ENCODE assay signal across 27 cellular contexts in the genomic region with DNA sequence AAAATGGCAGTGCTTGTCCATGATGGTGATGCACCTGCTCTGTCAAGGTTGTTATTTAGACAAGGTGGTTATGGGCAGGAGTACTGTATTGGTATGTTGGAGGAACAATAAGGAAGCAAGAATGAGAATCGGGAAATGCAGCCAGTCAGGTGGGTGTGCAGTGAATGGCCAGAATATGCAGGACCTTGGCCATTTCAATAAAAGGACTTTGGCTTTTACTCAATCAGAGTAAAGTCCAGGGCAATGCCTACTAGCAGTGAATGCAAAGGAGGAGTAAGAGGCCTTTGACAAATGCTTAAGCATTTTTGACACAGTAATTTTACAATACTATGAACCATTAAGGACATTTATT. TPM values are rescaled to one million over a fixed set of nuclear protein-coding genes. Genes with fewer than 3 reads are reported as not detected.
DNase-seq lines count a peak whose midpoint lies in the region; ATAC-seq, FAIRE-seq and TF ChIP-seq lines count a peak whose summit lies in the region.
"Had no signal": no experiment of that assay in that cellular context is flagged by ENCODE, and none has a peak within 500 bp of the region (broad histone marks: within the 10 kb centered on the region; RNA-seq: fewer than 3 reads in every experiment).

No MANE protein-coding gene starts in this region.

- peaks cover 19% of the 10 kb centered on the region for H3K36me3 Mint-ChIP-seq in Caco-2 (ENCODE audit: insufficient read depth, unreplicated experiment)
- H3K36me3 Mint-ChIP-seq in CD8-positive, alpha-beta T cell, result peaks cover 3% of the 10 kb centered on the region
- H3K36me3 Mint-ChIP-seq: CD4-positive, CD25-positive, alpha-beta regulatory T cell; IgD-negative memory B cell had no signal

- intact Hi-C loops in Caco-2 (cut with micrococcal nuclease; ENCODE audit: unreplicated experiment), result loop anchor here (5.0 to 10.0 kb wide), 2 partner anchors 112 to 205 kb away; partner anchors contain the start of gene EXO1
- intact Hi-C loops in transverse colon (cut with DNase I; ENCODE audit: low total_unique reads), result no loop called here
- intact Hi-C loops in CD8-positive, alpha-beta T cell (cut with DNase I, micrococcal nuclease), result loop anchor here in 1 of 2 experiments (5.0 to 10.0 kb wide), 4 partner anchors 35 to 1612 kb away; partner anchors contain the start of genes CEP170 and SDCCAG8

- POLR2A ChIA-PET in Caco-2 (lab: Charles Lee), result no interaction called here
- POLR2A ChIA-PET in CD8-positive, alpha-beta T cell (lab: Charles Lee), result interaction anchor here (0.8 kb wide), 1 partner anchor 17 kb away, joined by 3 read pairs; no protein-coding TSS in a partner anchor

- no peaks in the 10 kb centered on the region for H3K27me3 ChIP-seq in Caco-2 (replicated peaks; ENCODE audit: control insufficient read depth, insufficient read depth, low read length)
- no peaks in the 10 kb centered on the region for H3K27me3 ChIP-seq in liver (ENCODE audit: control insufficient read depth in 4 of 4, insufficient read depth in 4 of 4, low read length in 3 of 4)
- H3K27me3 ChIP-seq in transverse colon, result no peaks in the 10 kb centered on the region
- H3K27me3 ChIP-seq in CD8-positive, alpha-beta T cell (ENCODE audit: insufficient read depth, low read length), result no peaks in the 10 kb centered on the region
- no peaks in the 10 kb centered on the region for H3K27me3 ChIP-seq in foreskin keratinocyte

- H3K9me3 ChIP-seq in Caco-2 (peaks cover 21% of the 10 kb centered on the region), liver (ENCODE audit: control insufficient read depth in 4 of 4, low read length in 3 of 4) (no peaks in the 10 kb centered on the region), transverse colon (no peaks in the 10 kb centered on the region)
- no peaks in the 10 kb centered on the region for H3K9me3 ChIP-seq in CD8-positive, alpha-beta T cell (ENCODE audit: low read length)

- 31% methylated on average over 1 of the region's 1 CpG for WGBS in liver
- 81 to 88% methylated on average over 1 of the region's 1 CpG for WGBS in transverse colon (ENCODE audit: low coverage in 1 of 2), 2 donors

- H3K9me3 Mint-ChIP-seq in Caco-2 (ENCODE audit: unreplicated experiment), result peaks cover 15% of the 10 kb centered on the region
- peaks cover 6% of the 10 kb centered on the region for H3K9me3 Mint-ChIP-seq in CD8-positive, alpha-beta T cell

- in situ Hi-C loops in transverse colon (cut with MboI; ENCODE audit: low pct_ligation_motif_present in 1 of 4, low pct_unique_long_range_greater_than_20kb in 1 of 4, low sequenced_read_pairs in 3 of 4), result loop anchor here in 1 of 4 donors (25.0 kb wide), 1 partner anchor 105 kb away; the partner anchor contains the start of gene KMO

- no peaks in the 10 kb centered on the region for H3K36me3 ChIP-seq in Caco-2 (ENCODE audit: control insufficient read depth, insufficient read depth, low read length)
- no peaks in the 10 kb centered on the region for H3K36me3 ChIP-seq in liver (ENCODE audit: control insufficient read depth in 4 of 4, insufficient read depth in 3 of 4, low read depth in 1 of 4, low read length in 3 of 4)
- H3K36me3 ChIP-seq in transverse colon, result no peaks in the 10 kb centered on the region
- no peaks in the 10 kb centered on the region for H3K36me3 ChIP-seq in CD8-positive, alpha-beta T cell (ENCODE audit: insufficient read depth, low read length)

- H3K27ac ChIP-seq in liver (ENCODE audit: low read depth in 1 of 2, low read length in 2 of 2) (peak overlapping the region in 1 of 2 donors; percentile 36), transverse colon (peak overlapping the region in 1 of 4 donors; percentile 88), foreskin keratinocyte (no peak overlapping the region)
- no peak overlapping the region for H3K27ac ChIP-seq in CD8-positive, alpha-beta T cell (ENCODE audit: low read depth, low read length)

- H3K27me3 Mint-ChIP-seq in Caco-2 (ENCODE audit: insufficient read depth, unreplicated experiment), result no peaks in the 10 kb centered on the region
- no peaks in the 10 kb centered on the region for H3K27me3 Mint-ChIP-seq in CD8-positive, alpha-beta T cell (ENCODE audit: low read depth)
- H3K27me3 Mint-ChIP-seq: CD4-positive, CD25-positive, alpha-beta regulatory T cell; IgD-negative memory B cell had no signal

- no peak for ATAC-seq in CD8-positive, alpha-beta T cell
- no peak for ATAC-seq in GM19023 (IDR thresholded peaks at IDR 0.05; ENCODE audit: unreplicated experiment)
- no peak for ATAC-seq in foreskin keratinocyte
- ATAC-seq: Panc1, SK-N-SH treated with all-trans-retinoic acid at 6 μM for 48 hours had no signal

- peak; percentile 47 for TF ChIP-seq POLR2A in transverse colon (IDR thresholded peaks at IDR 0.05)

- CTCF ChIA-PET in Caco-2 (lab: Charles Lee), result no interaction called here
- CTCF ChIA-PET in CD8-positive, alpha-beta T cell (lab: Charles Lee), result interaction anchor here (1.4 kb wide), 1 partner anchor 32 kb away, joined by 3 read pairs; no protein-coding TSS in a partner anchor

- peak; percentile 14 for FAIRE-seq in colon (lab: Jason Lieb, UNC)
- FAIRE-seq: G401.6, H54, HTR-8/SVneo had no signal

- TF ChIP-seq RAD21 in liver (IDR thresholded peaks at IDR 0.05), result no peak

- H3K4me1 Mint-ChIP-seq in Caco-2 (ENCODE audit: low read depth, unreplicated experiment), result peaks cover 34% of the 10 kb centered on the region
- peaks cover 20% of the 10 kb centered on the region for H3K4me1 Mint-ChIP-seq in CD8-positive, alpha-beta T cell (ENCODE audit: low read depth)

- H3K9ac ChIP-seq in liver (ENCODE audit: low read depth in 1 of 2, low read length in 2 of 2), result no peak overlapping the region

- TF ChIP-seq CTCF in Caco-2 (IDR thresholded peaks at IDR 0.05; ENCODE audit: insufficient read depth in 1 of 2, low read depth in 1 of 2, low read length in 1 of 2, severe bottlenecking in 1 of 2, unreplicated experiment in 1 of 2) (no peak), liver (IDR thresholded peaks at IDR 0.05; ENCODE audit: low read depth, low read length, missing input control) (no peak), transverse colon (IDR thresholded peaks at IDR 0.05) (no peak), foreskin keratinocyte (conservative IDR thresholded peaks at IDR 0.05) (no peak)
- no peak for TF ChIP-seq CTCF in CD8-positive, alpha-beta T cell (IDR thresholded peaks at IDR 0.05)

- no peak for DNase-seq in Caco-2
- peak; percentile 33 for DNase-seq in transverse colon
- no peak for DNase-seq in CD8-positive, alpha-beta T cell
- DNase-seq in foreskin keratinocyte, result no peak
- DNase-seq: CD4-positive, CD25-positive, alpha-beta regulatory T cell; MV-4-11; NCI-H1105 treated with DMSO at 0.1 percent for 48 hours; NCI-H1694; NCI-H2081; NCI-H2171; NCI-H345; NCI-H524; NCI-H774; NK-92 treated with Interleukin-12 subunit alpha and Interleukin-12 subunit beta, amount 100 ng/mL, for 24 hours; SIG-M5 had no signal

- peak overlapping the region; percentile 31 for H3K4me3 Mint-ChIP-seq in Caco-2 (ENCODE audit: unreplicated experiment)
- H3K4me3 Mint-ChIP-seq in CD8-positive, alpha-beta T cell, result no peak overlapping the region

- no TSS peak for BruUV-seq in Caco-2 (replicated peaks; lab: Mats Ljungman, UMichigan)

- H3K4me3 ChIP-seq in Caco-2 (ENCODE audit: low read depth, low read length) (no peak overlapping the region), liver (ENCODE audit: low read depth in 1 of 3, low read length in 3 of 3) (no peak overlapping the region), transverse colon (no peak overlapping the region)
- no peak overlapping the region for H3K4me3 ChIP-seq in CD8-positive, alpha-beta T cell (ENCODE audit: low read depth, low read length)

- TF ChIP-seq EP300 in transverse colon (IDR thresholded peaks at IDR 0.05; ENCODE audit: low read depth), result no peak

- peaks cover 41% of the 10 kb centered on the region for H3K4me1 ChIP-seq in Caco-2
- peaks cover 4 to 24% (median 8%) of the 10 kb centered on the region in 4 donors for H3K4me1 ChIP-seq in liver (ENCODE audit: control insufficient read depth in 4 of 4, insufficient read depth in 4 of 4, low read length in 3 of 4)
- peaks cover 0 to 24% (median 14%) of the 10 kb centered on the region in 4 donors for H3K4me1 ChIP-seq in transverse colon
- peaks cover 24% of the 10 kb centered on the region for H3K4me1 ChIP-seq in CD8-positive, alpha-beta T cell (ENCODE audit: insufficient read depth, low read length)
- H3K4me1 ChIP-seq in foreskin keratinocyte, result peaks cover 4% of the 10 kb centered on the region

- peak overlapping the region; percentile 89 for H3K27ac Mint-ChIP-seq in Caco-2 (ENCODE audit: unreplicated experiment)
- no peak overlapping the region for H3K27ac Mint-ChIP-seq in CD8-positive, alpha-beta T cell

RNA-seq across cellular contexts. Expression of gene CHML, which starts 2.4 kb away (rescaled TPM):
- 27.0 and 29.2 TPM in 2 replicates for total RNA-seq in Caco-2 (2022)
- total RNA-seq in liver, result 1 to 10 TPM; 5.6 to 8.1 TPM
- 1 to 10 TPM in 1 of 2 donors, under 1 TPM in 1; 0.53 to 1.0 TPM for polyA plus RNA-seq in liver
- total RNA-seq in transverse colon, result 10 to 100 TPM in 3 of 4 donors, 1 to 10 TPM in 1; 1.6 to 14.6 (median 12.9) TPM
- 1 to 10 TPM; 8.3 to 8.8 TPM for total RNA-seq in CD8-positive, alpha-beta T cell
- total RNA-seq in foreskin keratinocyte, result 14.1 and 17.5 TPM in 2 replicates
- 1.9 and 2.5 TPM in 2 replicates for polyA plus RNA-seq in foreskin keratinocyte

RNA-seq across cellular contexts. Expression of gene OPN3, which starts 2.4 kb away (rescaled TPM):
- total RNA-seq in Caco-2 (2022), result 6.9 and 7.8 TPM in 2 replicates
- 10 to 100 TPM; 17.7 to 19.1 TPM for total RNA-seq in liver
- 10 to 100 TPM; 11.3 to 13.3 TPM for polyA plus RNA-seq in liver
- 100 to 1,000 TPM in 1 of 4 donors, 10 to 100 TPM in 3; 23.5 to 107 (median 49.3) TPM for total RNA-seq in transverse colon
- total RNA-seq in CD8-positive, alpha-beta T cell, result 1 to 10 TPM; 1.2 to 1.4 TPM
- 35.7 and 36.7 TPM in 2 replicates for total RNA-seq in foreskin keratinocyte
- 23.3 and 28.6 TPM in 2 replicates for polyA plus RNA-seq in foreskin keratinocyte

RNA-seq across cellular contexts. Expression of gene WDR64, which starts 9.5 kb away (rescaled TPM):
- total RNA-seq in Caco-2 (2022) (not detected in 2 replicates), liver (under 1 TPM; 0.08 to 0.70 TPM), transverse colon (not detected), foreskin keratinocyte (not detected in 2 replicates)
- polyA plus RNA-seq in liver (under 1 TPM; 0.02 to 0.26 TPM), foreskin keratinocyte (not detected in 2 replicates)
- under 1 TPM in 1 of 2 experiments, not detected in 1; 0.14 TPM for total RNA-seq in CD8-positive, alpha-beta T cell
- total RNA-seq: A673; CD4-positive, CD25-positive, alpha-beta regulatory T cell; Daoy had no signal
- polyA plus RNA-seq: BJ had no signal
